1 cellular context compared by ENCODE assay signal in the genomic region with DNA sequence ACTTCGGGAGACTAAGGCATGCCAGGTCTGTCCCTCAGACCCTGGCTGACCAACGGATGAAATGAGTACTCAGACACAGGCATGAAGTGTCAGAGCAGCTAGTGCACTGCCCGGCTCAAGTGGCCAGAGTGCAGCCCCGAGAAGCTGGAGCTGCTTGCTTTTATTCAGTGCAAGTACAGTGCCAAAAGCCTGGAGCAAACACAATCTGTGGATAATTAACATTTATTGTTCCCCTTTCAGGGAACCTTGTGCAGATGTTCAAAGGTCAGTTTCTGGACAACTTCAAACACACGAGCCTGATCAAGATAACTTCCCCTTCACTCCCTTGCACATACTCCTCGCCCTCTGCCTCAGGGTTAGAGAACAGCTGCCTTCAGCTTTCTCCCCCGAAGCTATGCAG.
TF ChIP-seq lines count a peak whose summit lies in the region.

No MANE protein-coding gene starts in this region.

TF ChIP-seq in HepG2, 621 proteins besides CTCF, POLR2A, EP300 and RAD21 (continued from another document and continues in another):
- TF ChIP-seq DR1 (CRISPR knock-in tag; IDR thresholded peaks at IDR 0.05), result peak; percentile 34; the same call in 1 of the 2 replicates
- TF ChIP-seq, protein P1, sequence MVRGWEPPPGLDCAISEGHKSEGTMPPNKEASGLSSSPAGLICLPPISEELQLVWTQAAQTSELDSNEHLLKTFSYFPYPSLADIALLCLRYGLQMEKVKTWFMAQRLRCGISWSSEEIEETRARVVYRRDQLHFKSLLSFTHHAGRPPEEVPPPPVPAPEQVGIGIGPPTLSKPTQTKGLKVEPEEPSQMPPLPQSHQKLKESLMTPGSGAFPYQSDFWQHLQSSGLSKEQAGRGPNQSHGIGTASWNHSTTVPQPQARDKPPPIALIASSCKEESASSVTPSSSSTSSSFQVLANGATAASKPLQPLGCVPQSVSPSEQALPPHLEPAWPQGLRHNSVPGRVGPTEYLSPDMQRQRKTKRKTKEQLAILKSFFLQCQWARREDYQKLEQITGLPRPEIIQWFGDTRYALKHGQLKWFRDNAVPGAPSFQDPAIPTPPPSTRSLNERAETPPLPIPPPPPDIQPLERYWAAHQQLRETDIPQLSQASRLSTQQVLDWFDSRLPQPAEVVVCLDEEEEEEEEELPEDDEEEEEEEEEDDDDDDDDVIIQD (CRISPR knock-in tag; IDR thresholded peaks at IDR 0.05; ENCODE audit: low read depth), result peak; percentile 40; the same call in 1 of the 2 replicates
- peak; percentile 40; the same call in 1 of the 2 replicates for TF ChIP-seq CEBPG (CRISPR knock-in tag; IDR thresholded peaks at IDR 0.05)
- TF ChIP-seq BHLHE40 (IDR thresholded peaks at IDR 0.05; ENCODE audit: low read length), result 0 out of 2 replicates have a peak, but pooled peaks have one; percentile 41
- peak; percentile 76 for TF ChIP-seq KDM6A (CRISPR knock-in tag; IDR thresholded peaks at IDR 0.05; ENCODE audit: low read depth)
- TF ChIP-seq, protein P2, sequence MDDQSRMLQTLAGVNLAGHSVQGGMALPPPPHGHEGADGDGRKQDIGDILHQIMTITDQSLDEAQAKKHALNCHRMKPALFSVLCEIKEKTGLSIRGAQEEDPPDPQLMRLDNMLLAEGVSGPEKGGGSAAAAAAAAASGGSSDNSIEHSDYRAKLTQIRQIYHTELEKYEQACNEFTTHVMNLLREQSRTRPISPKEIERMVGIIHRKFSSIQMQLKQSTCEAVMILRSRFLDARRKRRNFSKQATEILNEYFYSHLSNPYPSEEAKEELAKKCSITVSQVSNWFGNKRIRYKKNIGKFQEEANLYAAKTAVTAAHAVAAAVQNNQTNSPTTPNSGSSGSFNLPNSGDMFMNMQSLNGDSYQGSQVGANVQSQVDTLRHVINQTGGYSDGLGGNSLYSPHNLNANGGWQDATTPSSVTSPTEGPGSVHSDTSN (CRISPR knock-in tag; IDR thresholded peaks at IDR 0.05; ENCODE audit: borderline replicate concordance), result no peak
- TF ChIP-seq NFE2L2 (IDR thresholded peaks at IDR 0.05; ENCODE audit: low read length), result no peak
- TF ChIP-seq HOXD1 (CRISPR knock-in tag; IDR thresholded peaks at IDR 0.05), result peak; percentile 26; the same call in 1 of the 2 replicates
- TF ChIP-seq ZNF230 (CRISPR knock-in tag; IDR thresholded peaks at IDR 0.05), result 0 out of 2 replicates have a peak, but pooled peaks have one; percentile 53
- TF ChIP-seq, protein P3, sequence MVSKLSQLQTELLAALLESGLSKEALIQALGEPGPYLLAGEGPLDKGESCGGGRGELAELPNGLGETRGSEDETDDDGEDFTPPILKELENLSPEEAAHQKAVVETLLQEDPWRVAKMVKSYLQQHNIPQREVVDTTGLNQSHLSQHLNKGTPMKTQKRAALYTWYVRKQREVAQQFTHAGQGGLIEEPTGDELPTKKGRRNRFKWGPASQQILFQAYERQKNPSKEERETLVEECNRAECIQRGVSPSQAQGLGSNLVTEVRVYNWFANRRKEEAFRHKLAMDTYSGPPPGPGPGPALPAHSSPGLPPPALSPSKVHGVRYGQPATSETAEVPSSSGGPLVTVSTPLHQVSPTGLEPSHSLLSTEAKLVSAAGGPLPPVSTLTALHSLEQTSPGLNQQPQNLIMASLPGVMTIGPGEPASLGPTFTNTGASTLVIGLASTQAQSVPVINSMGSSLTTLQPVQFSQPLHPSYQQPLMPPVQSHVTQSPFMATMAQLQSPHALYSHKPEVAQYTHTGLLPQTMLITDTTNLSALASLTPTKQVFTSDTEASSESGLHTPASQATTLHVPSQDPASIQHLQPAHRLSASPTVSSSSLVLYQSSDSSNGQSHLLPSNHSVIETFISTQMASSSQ (IDR thresholded peaks at IDR 0.05; ENCODE audit: low read depth), result peak; percentile 76
- TF ChIP-seq, protein P3 (CRISPR knock-in tag; IDR thresholded peaks at IDR 0.05; ENCODE audit: borderline replicate concordance), result peak; percentile 81; the same call in 1 of the 2 replicates
- 0 out of 2 replicates have a peak, but pooled peaks have one; percentile 34 for TF ChIP-seq ZNF343 (CRISPR knock-in tag; IDR thresholded peaks at IDR 0.05)
- TF ChIP-seq ADNP (CRISPR knock-in tag; IDR thresholded peaks at IDR 0.05), result 0 out of 2 replicates have a peak, but pooled peaks have one; percentile 10
- TF ChIP-seq, protein P4, sequence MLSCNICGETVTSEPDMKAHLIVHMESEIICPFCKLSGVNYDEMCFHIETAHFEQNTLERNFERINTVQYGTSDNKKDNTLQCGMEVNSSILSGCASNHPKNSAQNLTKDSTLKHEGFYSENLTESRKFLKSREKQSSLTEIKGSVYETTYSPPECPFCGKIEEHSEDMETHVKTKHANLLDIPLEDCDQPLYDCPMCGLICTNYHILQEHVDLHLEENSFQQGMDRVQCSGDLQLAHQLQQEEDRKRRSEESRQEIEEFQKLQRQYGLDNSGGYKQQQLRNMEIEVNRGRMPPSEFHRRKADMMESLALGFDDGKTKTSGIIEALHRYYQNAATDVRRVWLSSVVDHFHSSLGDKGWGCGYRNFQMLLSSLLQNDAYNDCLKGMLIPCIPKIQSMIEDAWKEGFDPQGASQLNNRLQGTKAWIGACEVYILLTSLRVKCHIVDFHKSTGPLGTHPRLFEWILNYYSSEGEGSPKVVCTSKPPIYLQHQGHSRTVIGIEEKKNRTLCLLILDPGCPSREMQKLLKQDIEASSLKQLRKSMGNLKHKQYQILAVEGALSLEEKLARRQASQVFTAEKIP (CRISPR knock-in tag; IDR thresholded peaks at IDR 0.05; ENCODE audit: borderline replicate concordance), result no peak
- TF ChIP-seq TBX2 (CRISPR knock-in tag; IDR thresholded peaks at IDR 0.05; ENCODE audit: borderline replicate concordance), result peak; percentile 88
- TF ChIP-seq DMAP1 (CRISPR knock-in tag; IDR thresholded peaks at IDR 0.05), result peak; percentile 44; the same call in 1 of the 2 replicates
- TF ChIP-seq TARDBP (CRISPR knock-in tag; IDR thresholded peaks at IDR 0.05), result peak; percentile 86
- TF ChIP-seq HNRNPUL1 (IDR thresholded peaks at IDR 0.05; ENCODE audit: low read depth, low read length), result 0 out of 2 replicates have a peak, but pooled peaks have one; percentile 42
- TF ChIP-seq, protein P5, sequence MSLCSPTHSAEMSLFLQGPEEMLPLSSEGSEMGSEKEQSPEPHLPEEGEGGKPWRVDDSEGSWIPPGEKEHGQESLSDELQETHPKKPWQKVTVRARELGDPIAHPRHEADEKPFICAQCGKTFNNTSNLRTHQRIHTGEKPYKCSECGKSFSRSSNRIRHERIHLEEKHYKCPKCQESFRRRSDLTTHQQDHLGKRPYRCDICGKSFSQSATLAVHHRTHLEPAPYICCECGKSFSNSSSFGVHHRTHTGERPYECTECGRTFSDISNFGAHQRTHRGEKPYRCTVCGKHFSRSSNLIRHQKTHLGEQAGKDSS (CRISPR knock-in tag; IDR thresholded peaks at IDR 0.05; ENCODE audit: borderline replicate concordance, low read depth), result peak; percentile 54; the same call in 1 of the 2 replicates
- no peak for TF ChIP-seq ZNF781 (CRISPR knock-in tag; IDR thresholded peaks at IDR 0.05; ENCODE audit: borderline replicate concordance, not compliant biosample characterization)
- TF ChIP-seq, protein P6, sequence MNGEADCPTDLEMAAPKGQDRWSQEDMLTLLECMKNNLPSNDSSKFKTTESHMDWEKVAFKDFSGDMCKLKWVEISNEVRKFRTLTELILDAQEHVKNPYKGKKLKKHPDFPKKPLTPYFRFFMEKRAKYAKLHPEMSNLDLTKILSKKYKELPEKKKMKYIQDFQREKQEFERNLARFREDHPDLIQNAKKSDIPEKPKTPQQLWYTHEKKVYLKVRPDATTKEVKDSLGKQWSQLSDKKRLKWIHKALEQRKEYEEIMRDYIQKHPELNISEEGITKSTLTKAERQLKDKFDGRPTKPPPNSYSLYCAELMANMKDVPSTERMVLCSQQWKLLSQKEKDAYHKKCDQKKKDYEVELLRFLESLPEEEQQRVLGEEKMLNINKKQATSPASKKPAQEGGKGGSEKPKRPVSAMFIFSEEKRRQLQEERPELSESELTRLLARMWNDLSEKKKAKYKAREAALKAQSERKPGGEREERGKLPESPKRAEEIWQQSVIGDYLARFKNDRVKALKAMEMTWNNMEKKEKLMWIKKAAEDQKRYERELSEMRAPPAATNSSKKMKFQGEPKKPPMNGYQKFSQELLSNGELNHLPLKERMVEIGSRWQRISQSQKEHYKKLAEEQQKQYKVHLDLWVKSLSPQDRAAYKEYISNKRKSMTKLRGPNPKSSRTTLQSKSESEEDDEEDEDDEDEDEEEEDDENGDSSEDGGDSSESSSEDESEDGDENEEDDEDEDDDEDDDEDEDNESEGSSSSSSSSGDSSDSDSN (CRISPR knock-in tag; IDR thresholded peaks at IDR 0.05), result peak; percentile 88
- TF ChIP-seq SMAD3 (CRISPR knock-in tag; IDR thresholded peaks at IDR 0.05), result 0 out of 2 replicates have a peak, but pooled peaks have one; percentile 33
- TF ChIP-seq, protein P7, sequence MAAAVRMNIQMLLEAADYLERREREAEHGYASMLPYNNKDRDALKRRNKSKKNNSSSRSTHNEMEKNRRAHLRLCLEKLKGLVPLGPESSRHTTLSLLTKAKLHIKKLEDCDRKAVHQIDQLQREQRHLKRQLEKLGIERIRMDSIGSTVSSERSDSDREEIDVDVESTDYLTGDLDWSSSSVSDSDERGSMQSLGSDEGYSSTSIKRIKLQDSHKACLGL (CRISPR knock-in tag; IDR thresholded peaks at IDR 0.05), result 0 out of 2 replicates have a peak, but pooled peaks have one; percentile 37
- TF ChIP-seq POLR2G (IDR thresholded peaks at IDR 0.05; ENCODE audit: low read depth, low read length), result peak; percentile 85
- TF ChIP-seq SMC3 (IDR thresholded peaks at IDR 0.05; ENCODE audit: low read length), result peak; percentile 2; the same call in 1 of the 2 replicates
- TF ChIP-seq KAT7 (CRISPR knock-in tag; IDR thresholded peaks at IDR 0.05; ENCODE audit: borderline replicate concordance), result peak; percentile 54; the same call in 1 of the 2 replicates
- peak; percentile 32 for TF ChIP-seq TEAD3 (CRISPR knock-in tag; optimal IDR thresholded peaks at IDR 0.05; ENCODE audit: borderline replicate concordance)
- TF ChIP-seq ZSCAN29 (CRISPR knock-in tag; conservative IDR thresholded peaks at IDR 0.05), result 0 out of 2 replicates have a peak, but pooled peaks have one; percentile 67
- TF ChIP-seq ASH2L (IDR thresholded peaks at IDR 0.05; ENCODE audit: insufficient read length, low read depth, low read length), result peak; percentile 46
- peak; percentile 48; the same call in 1 of the 2 replicates for TF ChIP-seq ZNF792 (CRISPR knock-in tag; IDR thresholded peaks at IDR 0.05)
- TF ChIP-seq, protein P8, sequence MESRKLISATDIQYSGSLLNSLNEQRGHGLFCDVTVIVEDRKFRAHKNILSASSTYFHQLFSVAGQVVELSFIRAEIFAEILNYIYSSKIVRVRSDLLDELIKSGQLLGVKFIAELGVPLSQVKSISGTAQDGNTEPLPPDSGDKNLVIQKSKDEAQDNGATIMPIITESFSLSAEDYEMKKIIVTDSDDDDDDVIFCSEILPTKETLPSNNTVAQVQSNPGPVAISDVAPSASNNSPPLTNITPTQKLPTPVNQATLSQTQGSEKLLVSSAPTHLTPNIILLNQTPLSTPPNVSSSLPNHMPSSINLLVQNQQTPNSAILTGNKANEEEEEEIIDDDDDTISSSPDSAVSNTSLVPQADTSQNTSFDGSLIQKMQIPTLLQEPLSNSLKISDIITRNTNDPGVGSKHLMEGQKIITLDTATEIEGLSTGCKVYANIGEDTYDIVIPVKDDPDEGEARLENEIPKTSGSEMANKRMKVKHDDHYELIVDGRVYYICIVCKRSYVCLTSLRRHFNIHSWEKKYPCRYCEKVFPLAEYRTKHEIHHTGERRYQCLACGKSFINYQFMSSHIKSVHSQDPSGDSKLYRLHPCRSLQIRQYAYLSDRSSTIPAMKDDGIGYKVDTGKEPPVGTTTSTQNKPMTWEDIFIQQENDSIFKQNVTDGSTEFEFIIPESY (CRISPR knock-in tag; IDR thresholded peaks at IDR 0.05), result peak; percentile 32; the same call in 1 of the 2 replicates
- TF ChIP-seq, protein P9, sequence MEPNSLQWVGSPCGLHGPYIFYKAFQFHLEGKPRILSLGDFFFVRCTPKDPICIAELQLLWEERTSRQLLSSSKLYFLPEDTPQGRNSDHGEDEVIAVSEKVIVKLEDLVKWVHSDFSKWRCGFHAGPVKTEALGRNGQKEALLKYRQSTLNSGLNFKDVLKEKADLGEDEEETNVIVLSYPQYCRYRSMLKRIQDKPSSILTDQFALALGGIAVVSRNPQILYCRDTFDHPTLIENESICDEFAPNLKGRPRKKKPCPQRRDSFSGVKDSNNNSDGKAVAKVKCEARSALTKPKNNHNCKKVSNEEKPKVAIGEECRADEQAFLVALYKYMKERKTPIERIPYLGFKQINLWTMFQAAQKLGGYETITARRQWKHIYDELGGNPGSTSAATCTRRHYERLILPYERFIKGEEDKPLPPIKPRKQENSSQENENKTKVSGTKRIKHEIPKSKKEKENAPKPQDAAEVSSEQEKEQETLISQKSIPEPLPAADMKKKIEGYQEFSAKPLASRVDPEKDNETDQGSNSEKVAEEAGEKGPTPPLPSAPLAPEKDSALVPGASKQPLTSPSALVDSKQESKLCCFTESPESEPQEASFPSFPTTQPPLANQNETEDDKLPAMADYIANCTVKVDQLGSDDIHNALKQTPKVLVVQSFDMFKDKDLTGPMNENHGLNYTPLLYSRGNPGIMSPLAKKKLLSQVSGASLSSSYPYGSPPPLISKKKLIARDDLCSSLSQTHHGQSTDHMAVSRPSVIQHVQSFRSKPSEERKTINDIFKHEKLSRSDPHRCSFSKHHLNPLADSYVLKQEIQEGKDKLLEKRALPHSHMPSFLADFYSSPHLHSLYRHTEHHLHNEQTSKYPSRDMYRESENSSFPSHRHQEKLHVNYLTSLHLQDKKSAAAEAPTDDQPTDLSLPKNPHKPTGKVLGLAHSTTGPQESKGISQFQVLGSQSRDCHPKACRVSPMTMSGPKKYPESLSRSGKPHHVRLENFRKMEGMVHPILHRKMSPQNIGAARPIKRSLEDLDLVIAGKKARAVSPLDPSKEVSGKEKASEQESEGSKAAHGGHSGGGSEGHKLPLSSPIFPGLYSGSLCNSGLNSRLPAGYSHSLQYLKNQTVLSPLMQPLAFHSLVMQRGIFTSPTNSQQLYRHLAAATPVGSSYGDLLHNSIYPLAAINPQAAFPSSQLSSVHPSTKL (CRISPR knock-in tag; IDR thresholded peaks at IDR 0.05), result peak; percentile 85
- TF ChIP-seq TCF7 (IDR thresholded peaks at IDR 0.05; ENCODE audit: low read depth), result peak; percentile 68
- no peak for TF ChIP-seq MIER2 (CRISPR knock-in tag; IDR thresholded peaks at IDR 0.05)
